In genomic region chr18:49645836-49646235, GRCh38 we compare ENCODE assay signal across 11 cellular contexts.
DNase-seq lines count a peak whose midpoint lies in the region; ATAC-seq and TF ChIP-seq lines count a peak whose summit lies in the region.
"Had no signal": no experiment of that assay in that cellular context is flagged by ENCODE, and none has a peak within 500 bp of the region (broad histone marks: within the 10 kb centered on the region; RNA-seq: fewer than 3 reads in every experiment).

No MANE protein-coding gene starts in this region.

- H3K4me1 ChIP-seq in left ventricle myocardium inferior: peaks cover 31% of the 10 kb centered on the region
- peaks cover 24% of the 10 kb centered on the region for H3K4me1 ChIP-seq in osteoblast (ENCODE audit: insufficient read depth, low read length)

- H3K4me3 Mint-ChIP-seq in WTC11: no peak overlapping the region

- H3K27ac Mint-ChIP-seq in WTC11: no peak overlapping the region

- peaks cover 3% of the 10 kb centered on the region; the same call in 1 of the 2 replicates for H3K4me1 Mint-ChIP-seq in WTC11

- TF ChIP-seq CTCF in AG04450 (IDR thresholded peaks at IDR 0.05; ENCODE audit: low read depth, low read length): no peak
- TF ChIP-seq CTCF in WTC11 (IDR thresholded peaks at IDR 0.05): no peak
- TF ChIP-seq CTCF in left ventricle myocardium inferior (IDR thresholded peaks at IDR 0.05; ENCODE audit: borderline replicate concordance): no peak
- no peak for TF ChIP-seq CTCF in osteoblast (IDR thresholded peaks at IDR 0.05; ENCODE audit: extremely low read depth, low read depth, low read length)

- ATAC-seq in WTC11: peak; percentile 51
- ATAC-seq in GM18861 (IDR thresholded peaks at IDR 0.05; ENCODE audit: unreplicated experiment): no peak

- H3K9me3 ChIP-seq in AG04450 (ENCODE audit: control insufficient read depth, insufficient read depth, low read length): no peaks in the 10 kb centered on the region
- H3K9me3 ChIP-seq in left ventricle myocardium inferior (replicated peaks): no peaks in the 10 kb centered on the region
- H3K9me3 ChIP-seq in osteoblast (ENCODE audit: low read depth, low read length): no peaks in the 10 kb centered on the region

- H3K36me3 Mint-ChIP-seq in WTC11: no peaks in the 10 kb centered on the region

- H4K20me1 ChIP-seq in osteoblast (ENCODE audit: insufficient read depth, low read length): no peaks in the 10 kb centered on the region

- H3K27ac ChIP-seq in AG04450 (ENCODE audit: low read depth, low read length) (no peak overlapping the region), left ventricle myocardium inferior (replicated peaks) (peak overlapping the region; percentile 59), osteoblast (ENCODE audit: low read depth, low read length) (no peak overlapping the region)

- CTCF ChIA-PET in AG04450 (lab: Charles Lee): no interaction called here
- CTCF ChIA-PET in WTC11 (lab: Charles Lee): no interaction called here

- H3K79me2 ChIP-seq in osteoblast (ENCODE audit: insufficient read depth, low read length): no peaks in the 10 kb centered on the region

- DNase-seq in AG04450 (ENCODE audit: low read depth, low spot score) (no peak), WTC11 (ENCODE audit: low spot score) (no peak), left ventricle myocardium inferior (peak; percentile 71), osteoblast (ENCODE audit: insufficient read length, low spot score, missing footprints) (peak; percentile 93), A172 (ENCODE audit: low spot score) (no peak), KG1 (lab: John Stamatoyannopoulos, UW) (no peak), erythroblast (lab: John Stamatoyannopoulos, UW) (no peak)
- DNase-seq: ACHN, activated T-cell treated with anti-CD3 and anti-CD28 coated beads for 4 hours, GDM1 had no signal

- no peaks in the 10 kb centered on the region for H3K36me3 ChIP-seq in left ventricle myocardium inferior
- H3K36me3 ChIP-seq in osteoblast (ENCODE audit: insufficient read depth, low read length): no peaks in the 10 kb centered on the region

- H2AFZ ChIP-seq in osteoblast (ENCODE audit: low read length): peak overlapping the region; percentile 76

- H3K4me3 ChIP-seq in AG04450 (ENCODE audit: low read depth, low read length) (peak overlapping the region; percentile 34; the same call in 1 of the 2 replicates), left ventricle myocardium inferior (no peak overlapping the region), osteoblast (ENCODE audit: insufficient read depth, low read length) (peak overlapping the region; percentile 62)

- H3K27me3 Mint-ChIP-seq in WTC11 (ENCODE audit: low read depth): no peaks in the 10 kb centered on the region; the same call in 1 of the 2 replicates

- TF ChIP-seq POLR2A in erythroblast (IDR thresholded peaks at IDR 0.05; ENCODE audit: low read length): no peak

- peak overlapping the region; percentile 69 for H3K4me2 ChIP-seq in osteoblast (ENCODE audit: insufficient read depth, low read length)

- H3K9me3 Mint-ChIP-seq in WTC11: no peaks in the 10 kb centered on the region

- POLR2A ChIA-PET in AG04450 (lab: Yijun Ruan, JAX): no interaction called here
- POLR2A ChIA-PET in WTC11 (lab: Charles Lee): no interaction called here

- intact Hi-C loops in left ventricle myocardium inferior (cut with micrococcal nuclease): no loop called here

- no peaks in the 10 kb centered on the region for H3K27me3 ChIP-seq in AG04450 (ENCODE audit: control insufficient read depth, insufficient read depth, low read length)
- peaks cover 49% of the 10 kb centered on the region for H3K27me3 ChIP-seq in left ventricle myocardium inferior (ENCODE audit: low read depth)
- no peaks in the 10 kb centered on the region for H3K27me3 ChIP-seq in osteoblast (ENCODE audit: insufficient read depth, low read length)

TF ChIP-seq in WTC11, 78 proteins besides CTCF, POLR2A, EP300 and RAD21 (continues in another document):
- TF ChIP-seq CREM (CRISPR knock-in tag; IDR thresholded peaks at IDR 0.05) (no peak), TP53 (CRISPR knock-in tag; IDR thresholded peaks at IDR 0.05) (no peak), STAT6 (CRISPR knock-in tag; conservative IDR thresholded peaks at IDR 0.05; ENCODE audit: low read depth) (no peak), ATF3 (CRISPR knock-in tag; conservative IDR thresholded peaks at IDR 0.05) (no peak), GABPB1 (CRISPR knock-in tag; IDR thresholded peaks at IDR 0.05) (no peak), PRDM15 (CRISPR knock-in tag; IDR thresholded peaks at IDR 0.05) (no peak), ZBTB43 (CRISPR knock-in tag; IDR thresholded peaks at IDR 0.05) (no peak), JAZF1 (CRISPR knock-in tag; IDR thresholded peaks at IDR 0.05) (no peak), PREB (CRISPR knock-in tag; IDR thresholded peaks at IDR 0.05; ENCODE audit: borderline replicate concordance) (no peak), MYBL2 (CRISPR knock-in tag; IDR thresholded peaks at IDR 0.05) (no peak)

Comparison
In these comparisons a context has a peak if more than half of its experiments do, and no peak if none do; other contexts are left out.
1. DNase-seq: peak in left ventricle myocardium inferior (single experiment) and osteoblast (single experiment); none in AG04450 (single experiment), WTC11 (single experiment), A172 (single experiment), KG1 (single experiment) and erythroblast (0 of 2).